Comparison of ENCODE assay signal across 9 cellular contexts in the genomic region with DNA sequence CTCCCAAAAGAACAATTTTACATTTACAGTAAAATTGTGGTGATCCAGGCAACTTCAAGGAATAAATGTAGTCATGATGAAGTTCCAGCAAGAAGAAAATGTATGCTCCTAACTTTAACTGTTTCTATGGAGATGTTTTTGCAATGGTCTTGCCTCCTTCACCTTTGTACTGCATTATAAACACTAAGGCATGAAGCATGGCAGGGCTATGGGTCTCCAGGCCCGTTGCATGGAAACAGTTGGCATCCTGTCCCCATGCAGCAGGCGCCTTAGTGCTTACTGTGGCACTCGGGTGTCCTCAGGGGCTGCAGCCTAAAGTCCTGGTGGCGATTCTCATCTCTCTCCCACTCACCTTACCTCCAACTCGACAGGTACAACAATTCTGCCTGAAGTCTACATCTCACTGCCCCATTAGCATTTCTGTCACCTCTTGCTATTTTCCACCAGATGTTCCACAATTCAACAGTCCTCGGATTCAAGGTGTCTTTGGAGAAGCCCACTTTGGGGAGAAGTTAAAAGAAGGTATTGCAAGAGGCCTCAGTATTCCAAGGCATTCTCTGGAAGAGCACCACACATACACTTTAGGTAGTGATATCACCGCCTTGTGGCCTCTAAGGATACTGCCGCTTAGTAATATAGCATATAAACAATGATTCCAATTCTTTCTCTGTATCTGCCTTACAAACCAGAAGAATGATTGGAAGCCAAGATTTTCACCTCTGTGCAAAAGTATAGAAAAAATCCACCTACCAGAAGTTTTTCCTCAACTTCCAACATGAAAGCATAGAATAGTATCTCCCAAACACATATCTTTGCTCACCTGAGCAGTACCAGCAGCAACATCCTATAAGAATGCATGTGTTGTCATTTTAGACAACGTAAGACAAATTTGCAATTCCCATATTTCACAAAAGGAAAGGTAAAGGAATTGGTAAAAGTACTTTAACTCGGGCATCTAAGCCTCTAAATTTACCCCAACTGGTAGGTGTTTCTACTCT. TPM values are rescaled to one million over a fixed set of nuclear protein-coding genes. Genes with fewer than 3 reads are reported as not detected.
DNase-seq lines count a peak whose midpoint lies in the region; ATAC-seq and TF ChIP-seq lines count a peak whose summit lies in the region.
"Had no signal": no experiment of that assay in that cellular context is flagged by ENCODE, and none has a peak within 500 bp of the region (broad histone marks: within the 10 kb centered on the region; RNA-seq: fewer than 3 reads in every experiment).

No MANE protein-coding gene starts in this region.

- H3K4me3 Mint-ChIP-seq in MCF 10A (ENCODE audit: unreplicated experiment): no peak overlapping the region
- H3K4me3 Mint-ChIP-seq: memory B cell had no signal

- no peak overlapping the region for H3K4me3 ChIP-seq in lung

- no peaks in the 10 kb centered on the region for H3K27me3 ChIP-seq in lung (ENCODE audit: control insufficient read depth, insufficient read depth)

- WGBS in lung, 2 donors: 43 to 52% methylated on average over 10 of the region's 10 CpGs

- no peaks in the 10 kb centered on the region for H3K9me3 Mint-ChIP-seq in MCF 10A (ENCODE audit: unreplicated experiment)
- H3K9me3 Mint-ChIP-seq: memory B cell had no signal

- peak overlapping the region in 1 of 2 donors; percentile 52 for H3K27ac ChIP-seq in lung (ENCODE audit: low read depth in 1 of 2, low read length in 1 of 2)

- no peak overlapping the region for H3K27ac Mint-ChIP-seq in MCF 10A (ENCODE audit: low read depth, unreplicated experiment)
- H3K27ac Mint-ChIP-seq: memory B cell had no signal

- peak; percentile 57 for TF ChIP-seq CTCF in MCF 10A (IDR thresholded peaks at IDR 0.05; ENCODE audit: unreplicated experiment)
- TF ChIP-seq CTCF in lung (IDR thresholded peaks at IDR 0.05; ENCODE audit: control extremely low read depth, extremely low read depth): peak; percentile 24

- BruUV-seq in MCF 10A (replicated peaks; lab: Mats Ljungman, UMichigan): no TSS peak

- in situ Hi-C loops in Caki2 (cut with HindIII; ENCODE audit: low pct_unique_long_range_greater_than_20kb, low sequenced_read_pairs): no loop called here

- no peaks in the 10 kb centered on the region for H3K36me3 ChIP-seq in lung (ENCODE audit: control insufficient read depth in 2 of 2, insufficient read depth in 2 of 2, low read length in 2 of 2)

- CTCF ChIA-PET in MCF 10A (lab: Yijun Ruan, JAX): interaction anchor here (0.5 to 3.6 kb wide), 26 partner anchors 11 to 371 kb away, joined by 3 to 62 read pairs (median 5); no protein-coding TSS in a partner anchor

- no peaks in the 10 kb centered on the region for H3K27me3 Mint-ChIP-seq in MCF 10A (ENCODE audit: insufficient read depth, unreplicated experiment)

- intact Hi-C loops in MCF 10A (cut with micrococcal nuclease): loop anchor here (1.0 to 5.0 kb wide), 2 partner anchors 110 to 344 kb away; no protein-coding TSS in a partner anchor

- H3K36me3 Mint-ChIP-seq in MCF 10A (ENCODE audit: insufficient read depth, unreplicated experiment): no peaks in the 10 kb centered on the region
- H3K36me3 Mint-ChIP-seq: memory B cell had no signal

- H3K4me1 Mint-ChIP-seq in MCF 10A (ENCODE audit: insufficient read depth, unreplicated experiment): peaks cover 5% of the 10 kb centered on the region

- peaks cover 7 to 33% of the 10 kb centered on the region in 2 donors for H3K4me1 ChIP-seq in lung (ENCODE audit: control insufficient read depth in 2 of 2, insufficient read depth in 2 of 2, low read length in 2 of 2)

- ATAC-seq in GM21390 (IDR thresholded peaks at IDR 0.05; ENCODE audit: unreplicated experiment) (peak; percentile 54), lung (ENCODE audit: insufficient read depth, low FRiP score) (peak; percentile 30), GM21825 (IDR thresholded peaks at IDR 0.05; ENCODE audit: unreplicated experiment) (no peak), GM21723 (IDR thresholded peaks at IDR 0.05; ENCODE audit: unreplicated experiment) (no peak)

- no peaks in the 10 kb centered on the region for H3K9me3 ChIP-seq in lung (ENCODE audit: control insufficient read depth in 2 of 2, insufficient read depth in 1 of 2, low read length in 1 of 2)

- peak; percentile 43 for DNase-seq in Caki2 (ENCODE audit: low read depth)
- DNase-seq in NCI-H2171 treated with DMSO at 0.1 percent for 48 hours (lab: John Stamatoyannopoulos, UW): peak; percentile 55
- DNase-seq in MCF 10A (ENCODE audit: unreplicated experiment): peak; percentile 72
- no peak for DNase-seq in lung (ENCODE audit: low spot score)
- DNase-seq in activated naive CD4-positive, alpha-beta T cell treated with Interleukin-2 at 50 U/mL for 16 hours: no peak

- POLR2A ChIA-PET in MCF 10A (lab: Yijun Ruan, JAX): interaction anchor here (0.6 to 1.6 kb wide), 6 partner anchors 11 to 263 kb away, joined by 3 to 10 read pairs (median 4); no protein-coding TSS in a partner anchor

RNA-seq across cellular contexts. Expression of a gene that starts 5.1 kb away (rescaled TPM):
- total RNA-seq in Caki2 (2014; rRNA removed; shearing (Covaris generic); ENCODE audit: low replicate concordance): 4.2 and 13.7 TPM in 2 replicates
- total RNA-seq in MCF 10A (2022) (3.7 and 3.9 TPM in 2 replicates), lung (100 to 1,000 TPM in 1 of 2 donors, 10 to 100 TPM in 1; 61.3 to 345 TPM)
- 10 to 100 TPM; 14.2 TPM for polyA plus RNA-seq in lung

Comparison
In these comparisons a context has a peak if more than half of its experiments do, and no peak if none do; other contexts are left out.
1. DNase-seq: peak in Caki2 (single experiment), NCI-H2171 treated with DMSO at 0.1 percent for 48 hours (single experiment) and MCF 10A (single experiment); none in lung (single experiment) and activated naive CD4-positive, alpha-beta T cell treated with Interleukin-2 at 50 U/mL for 16 hours (single experiment).
2. ATAC-seq: peak in GM21390 (single experiment) and lung (single experiment); none in GM21825 (single experiment) and GM21723 (single experiment).